In genomic region chr20:23048283-23049200, GRCh38 we compare ENCODE assay signal across 8 cellular contexts. TPM values are rescaled to one million over a fixed set of nuclear protein-coding genes. Genes with fewer than 3 reads are reported as not detected.
A peak's percentile ranks its signal among the peaks of the same experiment; 100 is the strongest.
DNase-seq lines count a peak whose midpoint lies in the region; ATAC-seq and TF ChIP-seq lines count a peak whose summit lies in the region.

No MANE protein-coding gene starts in this region.

- H3K4me3 ChIP-seq in right lobe of liver: peak overlapping the region; percentile 39 to 51 (median 40)
- H3K4me3 ChIP-seq in thymus (ENCODE audit: low read length): peak overlapping the region; percentile 36

- no peak for TF ChIP-seq POLR2A in right lobe of liver (IDR thresholded peaks at IDR 0.05)
- TF ChIP-seq POLR2A in GM18505 (IDR thresholded peaks at IDR 0.05; ENCODE audit: borderline replicate concordance, extremely low read depth, insufficient read depth, insufficient read length): no peak

- H3K27ac ChIP-seq in right lobe of liver: peak overlapping the region; percentile 26 to 72 (median 52)
- H3K27ac ChIP-seq in thymus (ENCODE audit: low read depth): no peak overlapping the region

- TF ChIP-seq CTCF in right lobe of liver (IDR thresholded peaks at IDR 0.05): peak; percentile 32 to 57 (median 43)

- H3K9me3 ChIP-seq in right lobe of liver (no peaks in the 10 kb centered on the region), thymus (ENCODE audit: control insufficient read depth) (no peaks in the 10 kb centered on the region)

- WGBS in right lobe of liver (ENCODE audit: insufficient coverage, low coverage, low lambda C conversion rate, missing lambda C conversion rate): 0% methylated on average over 6 of the region's 92 CpGs
- 4% methylated on average over 92 of the region's 92 CpGs for WGBS in thymus

- H3K36me3 ChIP-seq in right lobe of liver (no peaks in the 10 kb centered on the region), thymus (ENCODE audit: control insufficient read depth, insufficient read depth) (no peaks in the 10 kb centered on the region)

- peaks cover 0 to 11% of the 10 kb centered on the region in 2 donors for H3K27me3 ChIP-seq in right lobe of liver
- H3K27me3 ChIP-seq in thymus (ENCODE audit: control insufficient read depth, insufficient read depth): peaks cover 55% of the 10 kb centered on the region

- ATAC-seq in right lobe of liver (peak; percentile 44 to 74 (median 58)), GM18505 (IDR thresholded peaks at IDR 0.05; ENCODE audit: unreplicated experiment) (no peak)

- H3K4me1 ChIP-seq in right lobe of liver (peaks cover 0 to 20% (median 0%) of the 10 kb centered on the region in 4 donors), thymus (ENCODE audit: control insufficient read depth, insufficient read depth, low read length) (peaks cover 3% of the 10 kb centered on the region)

- intact Hi-C loops in right lobe of liver (cut with DNase I): no loop called here

- DNase-seq in SIG-M5 treated with dmso at 0.1 percent for 504 hours (lab: John Stamatoyannopoulos, UW; ENCODE audit: unreplicated experiment) (peak; percentile 81), SIG-M5 (lab: John Stamatoyannopoulos, UW) (no peak), NCI-H774 (lab: John Stamatoyannopoulos, UW) (peak; percentile 67), dermis blood vessel endothelial cell (peak; percentile 81), right lobe of liver (peak; percentile 69 to 84 (median 74))
- DNase-seq in effector CD4-positive, alpha-beta T cell: no peak

RNA-seq across cellular contexts. Expression of gene THBD, which starts 0.9 kb away (rescaled TPM):
- total RNA-seq in dermis blood vessel endothelial cell: 33.4 and 34.0 TPM in 2 replicates
- total RNA-seq in right lobe of liver: 10 to 100 TPM in 2 of 6 experiments, 1 to 10 TPM in 4; 1.4 to 15.6 (median 4.9) TPM
- polyA plus RNA-seq in thymus: 16.8 TPM

RNA-seq across cellular contexts. Expression of gene SSTR4, which starts 13.4 kb away (rescaled TPM):
- total RNA-seq in dermis blood vessel endothelial cell (not detected in 2 replicates), right lobe of liver (not detected)
- polyA plus RNA-seq in thymus: not detected

RNA-seq across cellular contexts. Expression of gene CD93, which starts 37.6 kb away (rescaled TPM):
- total RNA-seq in dermis blood vessel endothelial cell (361 and 441 TPM in 2 replicates), right lobe of liver (10 to 100 TPM in 2 of 6 experiments, 1 to 10 TPM in 4; 3.9 to 21.5 (median 9.2) TPM)
- 16.4 TPM for polyA plus RNA-seq in thymus

Comparison
In these comparisons a context has a peak if more than half of its experiments do, and no peak if none do; other contexts are left out.
1. DNase-seq: peak in SIG-M5 treated with dmso at 0.1 percent for 504 hours (single experiment), NCI-H774 (single experiment), dermis blood vessel endothelial cell (single experiment) and right lobe of liver (3 of 3); none in SIG-M5 (single experiment) and effector CD4-positive, alpha-beta T cell (single experiment).
2. RNA of gene CD93, which starts 37.6 kb away (total RNA-seq): 361 to 441 TPM in dermis blood vessel endothelial cell; 3.9 to 21.5 TPM in right lobe of liver; every median in the first group is over 10 times any median in the second.